In genomic region chr13:21588411-21588810, GRCh38 we compare ENCODE assay signal across 8 cellular contexts. TPM values are rescaled to one million over a fixed set of nuclear protein-coding genes. Genes with fewer than 3 reads are reported as not detected.
A peak's percentile ranks its signal among the peaks of the same experiment; 100 is the strongest.
DNase-seq lines count a peak whose midpoint lies in the region; ATAC-seq, FAIRE-seq and TF ChIP-seq lines count a peak whose summit lies in the region.
"Not testable (repeated sequence)": the region's sequence is repeated elsewhere in the genome, so short reads cannot be mapped to it uniquely, and the experiment has no call there.

No MANE protein-coding gene starts in this region.

- H3K36me3 Mint-ChIP-seq in memory B cell, result peaks cover 18% of the 10 kb centered on the region

- H3K79me2 ChIP-seq in PC-3 (ENCODE audit: low read length) (peaks cover 31% of the 10 kb centered on the region), smooth muscle cell (ENCODE audit: low read depth) (peaks cover 62% of the 10 kb centered on the region)

- not testable (repeated sequence) for TF ChIP-seq CTCF in AG04450 (IDR thresholded peaks at IDR 0.05; ENCODE audit: low read depth, low read length); PC-3 (conservative IDR thresholded peaks at IDR 0.05; ENCODE audit: low read depth, low read length); bronchial epithelial cell (IDR thresholded peaks at IDR 0.05; ENCODE audit: insufficient read depth, low read length, severe bottlenecking); smooth muscle cell (IDR thresholded peaks at IDR 0.05; ENCODE audit: borderline replicate concordance, insufficient read depth, poor library complexity, severe bottlenecking)

- H3K27me3 Mint-ChIP-seq in memory B cell, result not testable (repeated sequence)

- peaks cover 52% of the 10 kb centered on the region for H3K4me1 Mint-ChIP-seq in memory B cell

- H3K27me3 ChIP-seq in AG04450 (ENCODE audit: control insufficient read depth, insufficient read depth, low read length); PC-3 (ENCODE audit: low read length); adipocyte (replicated peaks; ENCODE audit: control insufficient read depth, insufficient read depth, low read length); bronchial epithelial cell (ENCODE audit: control insufficient read depth, insufficient read depth, low read length); smooth muscle cell (ENCODE audit: low read depth): not testable (repeated sequence)

- not testable (repeated sequence) for H3K4me3 ChIP-seq in AG04450 (ENCODE audit: low read depth, low read length); PC-3 (ENCODE audit: low read length); adipocyte (ENCODE audit: low read length); bronchial epithelial cell (ENCODE audit: low read depth, low read length); smooth muscle cell

- not testable (repeated sequence) for H3K36me3 ChIP-seq in PC-3 (ENCODE audit: low read depth, low read length); adipocyte (ENCODE audit: control insufficient read depth, insufficient read depth, low read length, severe bottlenecking); bronchial epithelial cell (ENCODE audit: control insufficient read depth, insufficient read depth, low read length); smooth muscle cell (ENCODE audit: low read depth)

- not testable (repeated sequence) for H3F3A ChIP-seq in PC-3 (ENCODE audit: low read length, unreplicated experiment); smooth muscle cell (ENCODE audit: low read depth)

- peak; percentile 42 for ATAC-seq in PC-3
- not testable (repeated sequence) for ATAC-seq in memory B cell (ENCODE audit: low read depth)

- WGBS in smooth muscle cell (ENCODE audit: low lambda C conversion rate), result 44% methylated on average over 5 of the region's 5 CpGs

- H2AFZ ChIP-seq in PC-3 (ENCODE audit: low read length); smooth muscle cell (ENCODE audit: low read depth): not testable (repeated sequence)

- CTCF ChIA-PET in AG04450 (lab: Charles Lee); PC-3 (lab: Charles Lee): not testable (repeated sequence)

- not testable (repeated sequence) for H3K27ac ChIP-seq in AG04450 (ENCODE audit: low read depth, low read length); PC-3 (ENCODE audit: low read length)
- peak overlapping the region; percentile 27 for H3K27ac ChIP-seq in smooth muscle cell (ENCODE audit: low read depth)

- FAIRE-seq in bronchial epithelial cell (lab: Jason Lieb, UNC), result not testable (repeated sequence)

- H3K9me3 Mint-ChIP-seq in memory B cell, result not testable (repeated sequence)

- not testable (repeated sequence) for H3K9me3 ChIP-seq in AG04450 (ENCODE audit: control insufficient read depth, insufficient read depth, low read length); PC-3 (ENCODE audit: low read length); adipocyte (ENCODE audit: control insufficient read depth, low read length); smooth muscle cell (replicated peaks; ENCODE audit: low read depth)

- H3K4me1 ChIP-seq in PC-3 (ENCODE audit: insufficient read depth, low read length), result peaks cover 12% of the 10 kb centered on the region
- H3K4me1 ChIP-seq in adipocyte (ENCODE audit: control insufficient read depth, insufficient read depth, low read length); smooth muscle cell (ENCODE audit: low read depth): not testable (repeated sequence)

- H3K9me2 ChIP-seq in PC-3 (replicated peaks; ENCODE audit: low read length), result not testable (repeated sequence)

- H3K4me2 ChIP-seq in PC-3 (ENCODE audit: low read length) (peak overlapping the region; percentile 35), smooth muscle cell (peak overlapping the region; percentile 40)

- intact Hi-C loops in PC-3 (cut with micrococcal nuclease), result loop anchor here (1.0 kb wide), 1 partner anchor 107 kb away; no protein-coding TSS in a partner anchor

- not testable (repeated sequence) for H3K9ac ChIP-seq in PC-3 (ENCODE audit: low read length); adipocyte (ENCODE audit: low read length); smooth muscle cell (ENCODE audit: low read depth)

- peaks cover 16% of the 10 kb centered on the region; the same call in 1 of the 2 replicates for H4K20me1 ChIP-seq in PC-3 (ENCODE audit: low read length)
- peaks cover 38% of the 10 kb centered on the region for H4K20me1 ChIP-seq in smooth muscle cell (ENCODE audit: low read depth)

- DNase-seq in AG04450 (ENCODE audit: low read depth, low spot score) (peak; percentile 15), H4 (ENCODE audit: low spot score) (peak; percentile 7), PC-3 (peak; percentile 73), adipocyte (ENCODE audit: low read depth) (peak; percentile 27), bronchial epithelial cell (ENCODE audit: low read depth) (peak; percentile 52), fibroblast of peridontal ligament (ENCODE audit: extremely low read depth) (peak; percentile 37)
- DNase-seq in memory B cell (ENCODE audit: low spot score in 2 of 2); smooth muscle cell (lab: John Stamatoyannopoulos, UW; ENCODE audit: unreplicated experiment): not testable (repeated sequence)

- H3K27ac Mint-ChIP-seq in memory B cell, result peak overlapping the region; percentile 24

- BruUV-seq in PC-3 (replicated peaks; lab: Mats Ljungman, UMichigan), result not testable (repeated sequence)

- POLR2A ChIA-PET in AG04450 (lab: Yijun Ruan, JAX), result interaction anchor here (1.1 kb wide), 1 partner anchor 16 kb away, joined by 3 read pairs; the partner anchor contains the start of gene MICU2
- POLR2A ChIA-PET in PC-3 (lab: Charles Lee; ENCODE audit: unreplicated experiment), result interaction anchor here (1.6 kb wide), 1 partner anchor 15 kb away, joined by 9 read pairs; the partner anchor contains the start of gene MICU2

- H3K4me3 Mint-ChIP-seq in memory B cell, result not testable (repeated sequence)

RNA-seq across cellular contexts. Expression of gene MICU2, which starts 15.6 kb away (rescaled TPM):
- 33.3 and 42.1 TPM in 2 replicates for polyA plus RNA-seq in AG04450 (2011; rRNA removed)
- 10.3 and 18.4 TPM in 2 replicates for polyA minus RNA-seq in AG04450 (2011; rRNA and poly(A)+ RNA removed)
- total RNA-seq in H4 (2014; rRNA removed; shearing (Covaris generic)), result 41.4 and 43.2 TPM in 2 replicates
- total RNA-seq in PC-3 (2014; rRNA removed), result 53.3 and 69.9 TPM in 2 replicates
- total RNA-seq in bronchial epithelial cell, result 41.9 and 43.4 TPM in 2 replicates
- total RNA-seq in smooth muscle cell, result 83.2 and 86.5 TPM in 2 replicates
- polyA plus RNA-seq in smooth muscle cell, result 39.3 and 40.2 TPM in 2 replicates
